Comparison of ENCODE assay signal across 9 cellular contexts in genomic region chr6:35495258-35496035, GRCh38. TPM values are rescaled to one million over a fixed set of nuclear protein-coding genes. Genes with fewer than 3 reads are reported as not detected.
DNase-seq lines count a peak whose midpoint lies in the region; ATAC-seq and TF ChIP-seq lines count a peak whose summit lies in the region.
"Had no signal": no experiment of that assay in that cellular context is flagged by ENCODE, and none has a peak within 500 bp of the region (broad histone marks: within the 10 kb centered on the region; RNA-seq: fewer than 3 reads in every experiment).

No MANE protein-coding gene starts in this region.

- CTCF ChIA-PET in CD4-positive, alpha-beta memory T cell (lab: Charles Lee; ENCODE audit: partially characterized antibody), result interaction anchor here (1.0 kb wide), 1 partner anchor 27 kb away, joined by 4 read pairs; no protein-coding TSS in a partner anchor
- CTCF ChIA-PET in OCI-LY7 (lab: Charles Lee; ENCODE audit: unreplicated experiment), result no interaction called here

- H3K36me3 Mint-ChIP-seq in CD4-positive, alpha-beta memory T cell, result no peaks in the 10 kb centered on the region
- no peaks in the 10 kb centered on the region for H3K36me3 Mint-ChIP-seq in progenitor cell of endocrine pancreas (ENCODE audit: insufficient read depth)

- TF ChIP-seq CTCF in fibroblast of the aortic adventitia (IDR thresholded peaks at IDR 0.05; ENCODE audit: insufficient read depth, low read length) (no peak), progenitor cell of endocrine pancreas (IDR thresholded peaks at IDR 0.05; ENCODE audit: unreplicated experiment) (no peak), OCI-LY7 (conservative IDR thresholded peaks at IDR 0.05; ENCODE audit: low read length) (no peak)

- H3K4me3 ChIP-seq in CD4-positive, alpha-beta memory T cell (ENCODE audit: low read length in 2 of 2), result no peak overlapping the region
- peak overlapping the region; percentile 78 for H3K4me3 ChIP-seq in SK-N-MC
- peak overlapping the region; percentile 77 for H3K4me3 ChIP-seq in fibroblast of the aortic adventitia (ENCODE audit: low read depth, low read length)
- no peak overlapping the region for H3K4me3 ChIP-seq in OCI-LY7 (ENCODE audit: low read depth, low read length, poor library complexity, severe bottlenecking)

- H3K4me2 ChIP-seq in OCI-LY7 (ENCODE audit: low read length), result no peak overlapping the region

- H3K9me2 ChIP-seq in OCI-LY7 (ENCODE audit: insufficient read depth, low read length), result no peaks in the 10 kb centered on the region

- H3K4me1 Mint-ChIP-seq in CD4-positive, alpha-beta memory T cell, result peaks cover 13 to 37% (median 18%) of the 10 kb centered on the region in 4 donors
- H3K4me1 Mint-ChIP-seq in progenitor cell of endocrine pancreas (ENCODE audit: low read depth), result peaks cover 47% of the 10 kb centered on the region

- no peaks in the 10 kb centered on the region for H3K79me2 ChIP-seq in OCI-LY7 (ENCODE audit: insufficient read depth, low read depth, low read length)

- H3K9me3 Mint-ChIP-seq in CD4-positive, alpha-beta memory T cell, result no peaks in the 10 kb centered on the region
- H3K9me3 Mint-ChIP-seq in progenitor cell of endocrine pancreas (ENCODE audit: low read depth), result no peaks in the 10 kb centered on the region

- H4K20me1 ChIP-seq in OCI-LY7 (ENCODE audit: insufficient read depth, low read length), result no peaks in the 10 kb centered on the region

- no TSS peak for BruUV-seq in OCI-LY7 (replicated peaks; lab: Mats Ljungman, UMichigan)

- no peak overlapping the region for H2AFZ ChIP-seq in OCI-LY7 (ENCODE audit: low read length)

- no peak overlapping the region for H3K27ac ChIP-seq in CD4-positive, alpha-beta memory T cell (ENCODE audit: low read depth, low read length)
- H3K27ac ChIP-seq in SK-N-MC (no peak overlapping the region), OCI-LY7 (ENCODE audit: low read depth, low read length, poor library complexity, severe bottlenecking) (no peak overlapping the region)

- intact Hi-C loops in CD4-positive, alpha-beta memory T cell (cut with micrococcal nuclease), result no loop called here
- intact Hi-C loops in OCI-LY7 (cut with micrococcal nuclease; ENCODE audit: unreplicated experiment), result no loop called here

- H3K9me3 ChIP-seq in CD4-positive, alpha-beta memory T cell (ENCODE audit: control insufficient read depth in 1 of 2, low read length in 2 of 2), result no peaks in the 10 kb centered on the region
- H3K9me3 ChIP-seq in SK-N-MC (ENCODE audit: low read depth, low read length) (no peaks in the 10 kb centered on the region), OCI-LY7 (ENCODE audit: low read length) (no peaks in the 10 kb centered on the region)

- POLR2A ChIA-PET in CD4-positive, alpha-beta memory T cell (lab: Charles Lee; ENCODE audit: partially characterized antibody), result interaction anchor here (1.0 kb wide), 1 partner anchor 29 kb away, joined by 3 read pairs; no protein-coding TSS in a partner anchor
- POLR2A ChIA-PET in OCI-LY7 (lab: Charles Lee), result no interaction called here

- no peak for DNase-seq in CD4-positive, alpha-beta memory T cell
- no peak for DNase-seq in SK-N-MC (ENCODE audit: low read depth, low spot score)
- no peak for DNase-seq in fibroblast of the aortic adventitia (ENCODE audit: low read depth)
- no peak for DNase-seq in progenitor cell of endocrine pancreas (ENCODE audit: low spot score, unreplicated experiment)
- DNase-seq in NCI-H748 treated with DMSO at 0.1 percent for 48 hours (lab: John Stamatoyannopoulos, UW), result no peak
- no peak for DNase-seq in NOMO-1 treated with DMSO at 0.1 percent for 48 hours (lab: John Stamatoyannopoulos, UW; ENCODE audit: unreplicated experiment)
- no peak for DNase-seq in OCI-LY7 (ENCODE audit: low spot score)

- H3K36me3 ChIP-seq in CD4-positive, alpha-beta memory T cell (ENCODE audit: insufficient read depth, low read length), result no peaks in the 10 kb centered on the region
- no peaks in the 10 kb centered on the region for H3K36me3 ChIP-seq in SK-N-MC (ENCODE audit: insufficient read depth, low read length)
- H3K36me3 ChIP-seq in OCI-LY7 (ENCODE audit: insufficient read depth, low read length), result no peaks in the 10 kb centered on the region

- H3K9ac ChIP-seq in SK-N-MC (ENCODE audit: insufficient read length), result peak overlapping the region; percentile 69

- peaks cover 10% of the 10 kb centered on the region for H3K4me1 ChIP-seq in CD4-positive, alpha-beta memory T cell (ENCODE audit: insufficient read depth, low read length)
- H3K4me1 ChIP-seq in OCI-LY7 (ENCODE audit: insufficient read depth, low read length, poor library complexity, severe bottlenecking), result peaks cover 14% of the 10 kb centered on the region

- H3K27me3 Mint-ChIP-seq in CD4-positive, alpha-beta memory T cell, result peaks cover 6 to 7% of the 10 kb centered on the region in 2 donors
- peaks cover 20% of the 10 kb centered on the region for H3K27me3 Mint-ChIP-seq in progenitor cell of endocrine pancreas

- H3K27me3 ChIP-seq in CD4-positive, alpha-beta memory T cell (ENCODE audit: insufficient read depth, low read length), result no peaks in the 10 kb centered on the region

- peak overlapping the region in 4 of 7 donors; percentile 30 to 87 (median 46) for H3K27ac Mint-ChIP-seq in CD4-positive, alpha-beta memory T cell
- H3K27ac Mint-ChIP-seq in progenitor cell of endocrine pancreas, result peak overlapping the region; percentile 96

- peak overlapping the region; percentile 70 to 84 (median 80) for H3K4me3 Mint-ChIP-seq in CD4-positive, alpha-beta memory T cell
- H3K4me3 Mint-ChIP-seq in progenitor cell of endocrine pancreas (ENCODE audit: low read depth), result peak overlapping the region; percentile 83

- no peak for ATAC-seq in HG03469 (IDR thresholded peaks at IDR 0.05; ENCODE audit: unreplicated experiment)

RNA-seq across cellular contexts. Expression of gene TEAD3, which starts 1.4 kb away (rescaled TPM):
- under 1 TPM in 1 of 2 experiments, not detected in 1; 0.20 TPM for total RNA-seq in CD4-positive, alpha-beta memory T cell
- under 1 TPM in 1 of 2 donors, not detected in 1; 0.08 TPM for polyA plus RNA-seq in CD4-positive, alpha-beta memory T cell
- total RNA-seq in fibroblast of the aortic adventitia (ENCODE audit: low replicate concordance), result 4.6 and 11.6 TPM in 2 replicates
- total RNA-seq in progenitor cell of endocrine pancreas, result 42.5 and 43.4 TPM in 2 replicates
- total RNA-seq in OCI-LY7 (2014; rRNA removed; shearing (Covaris generic)), result not detected in 2 replicates
- total RNA-seq in OCI-LY7 (2022), result not detected in 2 replicates

RNA-seq across cellular contexts. Expression of gene TULP1, which starts 17.2 kb away (rescaled TPM):
- total RNA-seq in CD4-positive, alpha-beta memory T cell, result not detected
- polyA plus RNA-seq in CD4-positive, alpha-beta memory T cell, result not detected
- not detected in 2 replicates for total RNA-seq in fibroblast of the aortic adventitia (ENCODE audit: low replicate concordance)
- total RNA-seq in progenitor cell of endocrine pancreas, result 0.22 TPM in 2 replicates
- total RNA-seq in OCI-LY7 (2014; rRNA removed; shearing (Covaris generic)), result not detected in 2 replicates
- not detected in 2 replicates for total RNA-seq in OCI-LY7 (2022)
- total RNA-seq: mesenteric fat pad had no signal

RNA-seq across cellular contexts. Expression of gene RPL10A, which starts 27.2 kb away (rescaled TPM):
- 1,000 to 10,000 TPM; 1,978 to 2,070 TPM for total RNA-seq in CD4-positive, alpha-beta memory T cell
- polyA plus RNA-seq in CD4-positive, alpha-beta memory T cell, result 1,000 to 10,000 TPM in 1 of 2 donors, 100 to 1,000 TPM in 1; 844 to 1,085 TPM
- total RNA-seq in fibroblast of the aortic adventitia (ENCODE audit: low replicate concordance), result 778 and 1,853 TPM in 2 replicates
- total RNA-seq in progenitor cell of endocrine pancreas, result 1,416 and 1,451 TPM in 2 replicates
- total RNA-seq in OCI-LY7 (2014; rRNA removed; shearing (Covaris generic)), result 2,473 and 2,643 TPM in 2 replicates
- total RNA-seq in OCI-LY7 (2022), result 1,541 and 1,581 TPM in 2 replicates

RNA-seq across cellular contexts. Expression of gene FANCE, which starts 43.3 kb away (rescaled TPM):
- 1 to 10 TPM; 8.9 to 9.0 TPM for total RNA-seq in CD4-positive, alpha-beta memory T cell
- 1 to 10 TPM; 5.4 to 7.0 TPM for polyA plus RNA-seq in CD4-positive, alpha-beta memory T cell
- total RNA-seq in fibroblast of the aortic adventitia (ENCODE audit: low replicate concordance) (5.1 and 7.7 TPM in 2 replicates), progenitor cell of endocrine pancreas (9.3 and 10.6 TPM in 2 replicates), OCI-LY7 (2022) (17.4 and 19.9 TPM in 2 replicates)
- 12.4 and 14.4 TPM in 2 replicates for total RNA-seq in OCI-LY7 (2014; rRNA removed; shearing (Covaris generic))

Comparison
In these comparisons a context has a peak if more than half of its experiments do, and no peak if none do; other contexts are left out.
1. H3K4me3 ChIP-seq: peak in SK-N-MC (single experiment) and fibroblast of the aortic adventitia (single experiment); none in CD4-positive, alpha-beta memory T cell (0 of 2) and OCI-LY7 (single experiment).